ENCODE assay signal across 6 cellular contexts in the genomic region with DNA sequence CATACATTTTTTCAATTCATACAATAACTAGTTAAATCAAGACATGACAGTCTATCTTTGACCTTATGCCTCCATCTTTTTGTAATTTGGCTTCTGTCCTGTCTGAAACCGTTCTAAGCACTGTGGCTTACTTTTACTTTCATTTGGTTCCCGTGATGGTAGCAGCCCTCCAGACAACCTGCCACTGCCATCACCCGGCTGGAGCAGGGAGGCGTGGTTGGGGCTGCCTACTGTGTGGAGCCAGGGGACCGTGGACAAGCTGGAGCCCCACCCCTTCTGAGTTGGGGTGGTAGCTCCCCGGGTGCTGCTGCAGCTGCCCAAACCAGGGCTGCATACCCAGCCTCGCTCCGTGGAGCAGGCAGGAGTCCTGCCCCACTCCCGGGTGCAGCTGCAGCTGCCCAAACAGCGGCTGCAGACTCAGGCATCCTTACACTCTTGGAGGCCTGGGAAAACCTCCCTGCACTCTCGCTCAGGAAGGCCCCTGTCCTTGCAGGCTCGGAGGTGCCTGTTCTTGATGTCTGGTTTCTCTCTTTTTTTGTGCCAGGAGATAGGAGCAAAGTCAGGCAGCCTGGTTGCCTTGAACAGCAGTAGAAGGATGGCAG.
DNase-seq lines count a peak whose midpoint lies in the region; ATAC-seq, FAIRE-seq and TF ChIP-seq lines count a peak whose summit lies in the region.
"Not testable (repeated sequence)": the region's sequence is repeated elsewhere in the genome, so short reads cannot be mapped to it uniquely, and the experiment has no call there.

No MANE protein-coding gene starts in this region.

- H3K9ac ChIP-seq in HepG2 (ENCODE audit: insufficient read depth, low read depth, low read length) = not testable (repeated sequence)

- not testable (repeated sequence) for TF ChIP-seq POLR2A in HepG2 (IDR thresholded peaks at IDR 0.05; ENCODE audit: insufficient read depth in 1 of 2, low read depth in 2 of 2, low read length in 2 of 2)

- CTCF ChIA-PET in HepG2 (lab: Yijun Ruan, JAX; ENCODE audit: low intra/inter-chr PET ratio, low total read pairs) = not testable (repeated sequence)

- TF ChIP-seq RAD21 in HepG2 (CRISPR knock-in tag; IDR thresholded peaks at IDR 0.05) = not testable (repeated sequence)

- H3K4me1 ChIP-seq in HepG2 (ENCODE audit: insufficient read depth, low read length); upper lobe of right lung: not testable (repeated sequence)

- not testable (repeated sequence) for FAIRE-seq in HepG2 (lab: Jason Lieb, UNC)

- BruUV-seq in HepG2 (replicated peaks; lab: Mats Ljungman, UMichigan) = not testable (repeated sequence)

- not testable (repeated sequence) for H3K4me2 ChIP-seq in HepG2 (ENCODE audit: low read depth, low read length)

- H3K27ac ChIP-seq in HepG2 (ENCODE audit: extremely low read length, insufficient read depth, low read length); upper lobe of right lung: not testable (repeated sequence)

- H3K4me3 ChIP-seq in HepG2 (replicated peaks in 1 of 3; ENCODE audit: insufficient read depth in 1 of 3, low read depth in 2 of 3, low read length in 3 of 3); upper lobe of right lung: not testable (repeated sequence)

- H2AFZ ChIP-seq in HepG2 (ENCODE audit: low read length) = not testable (repeated sequence)

- peaks cover 15% of the 10 kb centered on the region for H3K9me3 ChIP-seq in HepG2 (ENCODE audit: low read length)
- not testable (repeated sequence) for H3K9me3 ChIP-seq in upper lobe of right lung

- H3K79me2 ChIP-seq in HepG2 (ENCODE audit: insufficient read depth, low read length) = not testable (repeated sequence)

- intact Hi-C loops in HepG2 (cut with micrococcal nuclease; ENCODE audit: unreplicated experiment); upper lobe of right lung (cut with DNase I): not testable (repeated sequence)

- not testable (repeated sequence) for TF ChIP-seq EP300 in HepG2 (IDR thresholded peaks at IDR 0.05; ENCODE audit: low read depth in 2 of 2, low read length in 2 of 2); HepG2 (CRISPR knock-in tag; IDR thresholded peaks at IDR 0.05; ENCODE audit: borderline replicate concordance)

- TF ChIP-seq CTCF in HepG2 (CRISPR knock-in tag; IDR thresholded peaks at IDR 0.05); upper lobe of right lung (IDR thresholded peaks at IDR 0.05): not testable (repeated sequence)

- peak; percentile 7 for DNase-seq in M059J (ENCODE audit: low read depth)
- DNase-seq in OCI-M1 (lab: John Stamatoyannopoulos, UW) = peak; percentile 19
- DNase-seq in HepG2 (ENCODE audit: low spot score); upper lobe of right lung: not testable (repeated sequence)

- H3K36me3 ChIP-seq in HepG2 (replicated peaks in 1 of 2; ENCODE audit: control insufficient read depth in 1 of 2, insufficient read depth in 2 of 2, low read length in 2 of 2); upper lobe of right lung: not testable (repeated sequence)

- POLR2A ChIA-PET in HepG2 (lab: Yijun Ruan, JAX) = not testable (repeated sequence)

- 8% methylated on average over 4 of the region's 12 CpGs for WGBS in HepG2 (ENCODE audit: low lambda C conversion rate)

- not testable (repeated sequence) for H4K20me1 ChIP-seq in HepG2 (ENCODE audit: insufficient read depth, low read length)

- in situ Hi-C loops in HepG2 (cut with HindIII; ENCODE audit: extremely low pct_ligation_motif_present, low pct_unique_long_range_greater_than_20kb) = not testable (repeated sequence)

- not testable (repeated sequence) for H3K27me3 ChIP-seq in HepG2 (ENCODE audit: control insufficient read depth in 1 of 2, insufficient read depth in 2 of 2, low read length in 2 of 2); upper lobe of right lung

- ATAC-seq in GM18867 (IDR thresholded peaks at IDR 0.05; ENCODE audit: unreplicated experiment) (peak; percentile 71), SK-N-SH treated with all-trans-retinoic acid at 6 μM for 48 hours (peak; percentile 78), HepG2 (peak; percentile 85), upper lobe of right lung (peak; percentile 34)

Comparison
In these comparisons a context has a peak if more than half of its experiments do, and no peak if none do; other contexts are left out.
1. ATAC-seq: peak in every context shown above with its lines; median percentile 85 in HepG2; 78 in SK-N-SH treated with all-trans-retinoic acid at 6 μM for 48 hours; 71 in GM18867; 34 in upper lobe of right lung.